ENCODE assay signal across 23 cellular contexts in genomic region chr15:98001663-98002194, GRCh38.
"Had no signal": no experiment of that assay in that cellular context is flagged by ENCODE, and none has a peak within 500 bp of the region (broad histone marks: within the 10 kb centered on the region; RNA-seq: fewer than 3 reads in every experiment).

No MANE protein-coding gene starts in this region.

- H3K36me3 Mint-ChIP-seq: immature natural killer cell; natural killer cell treated with Interleukin-12 subunit alpha and Interleukin-12 subunit beta and Interleukin-15 and Interleukin-18, amount 100 ng/mL, for 72 hours; stimulated activated memory B cell treated with anti-CD40 and anti-IgM and Interleukin-4, amounts not matched to agents 10 μg/mL and 1 μg/mL and 100 μg/mL, for 72 hours had no signal

- ATAC-seq: effector memory CD8-positive, alpha-beta T cell; left ventricle myocardium superior; stimulated activated memory B cell treated with anti-CD40 and anti-IgM and Interleukin-4, amounts not matched to agents 10 μg/mL and 1 μg/mL and 100 μg/mL, for 72 hours had no signal

- H3K9me3 Mint-ChIP-seq: central memory CD8-positive, alpha-beta T cell; effector memory CD8-positive, alpha-beta T cell; immature natural killer cell; natural killer cell treated with Interleukin-12 subunit alpha and Interleukin-12 subunit beta and Interleukin-15 and Interleukin-18, amount 100 ng/mL, for 72 hours; neural crest cell; stimulated activated memory B cell treated with anti-CD40 and anti-IgM and Interleukin-4, amounts not matched to agents 10 μg/mL and 1 μg/mL and 100 μg/mL, for 72 hours; stimulated activated naive CD8-positive, alpha-beta T cell treated with anti-CD3 and anti-CD28 coated beads, Interleukin-15, Interleukin-2, amounts not matched to agents 100 ng/mL and 50 ng/mL, for 24 hours had no signal

- H3K4me3 ChIP-seq: colonic mucosa, esophagus squamous epithelium, lower lobe of right lung, prostate gland, skin epidermis, spleen, thoracic aorta, tibial nerve had no signal

- H3K4me1 ChIP-seq: lower lobe of right lung, prostate gland, spleen had no signal

- H3K36me3 ChIP-seq: colonic mucosa, esophagus squamous epithelium, lower lobe of right lung, prostate gland, spleen, thoracic aorta, tibial nerve had no signal

- H3K4me3 Mint-ChIP-seq: central memory CD8-positive, alpha-beta T cell; effector memory CD8-positive, alpha-beta T cell; immature natural killer cell; natural killer cell treated with Interleukin-12 subunit alpha and Interleukin-12 subunit beta and Interleukin-15 and Interleukin-18, amount 100 ng/mL, for 72 hours; neural crest cell; stimulated activated memory B cell treated with anti-CD40 and anti-IgM and Interleukin-4, amounts not matched to agents 10 μg/mL and 1 μg/mL and 100 μg/mL, for 72 hours; stimulated activated naive CD8-positive, alpha-beta T cell treated with anti-CD3 and anti-CD28 coated beads, Interleukin-15, Interleukin-2, amounts not matched to agents 100 ng/mL and 50 ng/mL, for 24 hours had no signal

- H3K27ac ChIP-seq: colonic mucosa, esophagus squamous epithelium, lower lobe of right lung, prostate gland, spleen, thoracic aorta had no signal

- H3K27me3 Mint-ChIP-seq: central memory CD8-positive, alpha-beta T cell; effector memory CD8-positive, alpha-beta T cell; natural killer cell treated with Interleukin-12 subunit alpha and Interleukin-12 subunit beta and Interleukin-15 and Interleukin-18, amount 100 ng/mL, for 72 hours; stimulated activated memory B cell treated with anti-CD40 and anti-IgM and Interleukin-4, amounts not matched to agents 10 μg/mL and 1 μg/mL and 100 μg/mL, for 72 hours; stimulated activated naive CD8-positive, alpha-beta T cell treated with anti-CD3 and anti-CD28 coated beads, Interleukin-15, Interleukin-2, amounts not matched to agents 100 ng/mL and 50 ng/mL, for 24 hours had no signal

- H3K9me3 ChIP-seq: colonic mucosa, esophagus squamous epithelium, lower lobe of right lung, prostate gland, spleen, thoracic aorta, tibial nerve had no signal

- H3K27ac Mint-ChIP-seq: effector memory CD8-positive, alpha-beta T cell; immature natural killer cell; natural killer cell treated with Interleukin-12 subunit alpha and Interleukin-12 subunit beta and Interleukin-15 and Interleukin-18, amount 100 ng/mL, for 72 hours; stimulated activated memory B cell treated with anti-CD40 and anti-IgM and Interleukin-4, amounts not matched to agents 10 μg/mL and 1 μg/mL and 100 μg/mL, for 72 hours; stimulated activated naive CD8-positive, alpha-beta T cell treated with anti-CD3 and anti-CD28 coated beads, Interleukin-15, Interleukin-2, amounts not matched to agents 100 ng/mL and 50 ng/mL, for 24 hours had no signal

- H3K4me1 Mint-ChIP-seq: central memory CD8-positive, alpha-beta T cell; immature natural killer cell; neural crest cell; stimulated activated memory B cell treated with anti-CD40 and anti-IgM and Interleukin-4, amounts not matched to agents 10 μg/mL and 1 μg/mL and 100 μg/mL, for 72 hours had no signal

- FAIRE-seq: endometrium had no signal

- H3K27me3 ChIP-seq: colonic mucosa, esophagus squamous epithelium, spleen, tibial nerve had no signal

- DNase-seq: colonic mucosa; effector memory CD8-positive, alpha-beta T cell; erythroblast; esophagus squamous epithelium; foreskin melanocyte; hypothalamus; immature natural killer cell; islet precursor cell; left ventricle myocardium superior; lower lobe of right lung; right cardiac atrium; spleen; stimulated activated CD4-positive, alpha-beta T cell treated with anti-CD3 and anti-CD28 coated beads, Interleukin-4, amount 100 ng/mL, for 4 hours had no signal
